ENCODE assay signal across 18 cellular contexts in genomic region chr12:24848941-24849477, GRCh38.
"Had no signal": no experiment of that assay in that cellular context is flagged by ENCODE, and none has a peak within 500 bp of the region (broad histone marks: within the 10 kb centered on the region; RNA-seq: fewer than 3 reads in every experiment).

No MANE protein-coding gene starts in this region.

- H3K27me3 ChIP-seq: colonic mucosa, gastroesophageal sphincter, neural progenitor cell, tibial artery, uterus had no signal

- DNase-seq: activated CD4-positive, alpha-beta T cell treated with anti-CD3 and anti-CD28 coated beads, Interleukin-2, amount 10 ng/mL, durations not matched to agents 7 days and 5 days; activated CD8-positive, alpha-beta T cell treated with anti-CD3 and anti-CD28 coated beads, Interleukin-2, amount 10 ng/mL, durations not matched to agents 7 days and 5 days; activated naive CD4-positive, alpha-beta T cell treated with Interleukin-2 at 50 U/mL for 16 hours; activated naive CD8-positive, alpha-beta T cell treated with anti-CD3 and anti-CD28 coated beads, Interleukin-2, amount 10 ng/mL, durations not matched to agents 7 days and 5 days; activated T-cell treated with anti-CD3 and anti-CD28 coated beads, Interleukin-2, amount 50 U/mL, for 24 hours; colonic mucosa; left ventricle myocardium superior; mucosa of descending colon; naive thymus-derived CD4-positive, alpha-beta T cell; right cardiac atrium; stimulated activated naive CD8-positive, alpha-beta T cell treated with anti-CD3 and anti-CD28 coated beads, Interleukin-15, Interleukin-2, amounts not matched to agents 100 U/mL and 50 U/mL, for 24 hours; T1000; tibial artery; uterus had no signal

- H3K36me3 ChIP-seq: colonic mucosa, gastroesophageal sphincter, prostate gland, tibial artery, uterus had no signal

- H3K9me3 ChIP-seq: colonic mucosa, gastroesophageal sphincter, mucosa of descending colon, prostate gland, tibial artery, uterus had no signal

- H3K4me1 ChIP-seq: colonic mucosa, gastroesophageal sphincter, prostate gland, tibial artery, uterus had no signal

- H3K4me3 ChIP-seq: colonic mucosa, gastroesophageal sphincter, mucosa of descending colon, neural progenitor cell, prostate gland, skin epidermis, tibial artery, uterus had no signal

- H3K27ac ChIP-seq: colonic mucosa, gastroesophageal sphincter, neural progenitor cell, prostate gland, skin epidermis, tibial artery, uterus had no signal

- ATAC-seq: activated CD8-positive, alpha-beta T cell treated with anti-CD3 and anti-CD28 coated beads, Interleukin-2, amount 10 ng/mL, durations not matched to agents 7 days and 5 days; gastroesophageal sphincter; left ventricle myocardium superior; mucosa of descending colon; naive thymus-derived CD4-positive, alpha-beta T cell; stimulated activated naive CD8-positive, alpha-beta T cell treated with anti-CD3 and anti-CD28 coated beads, Interleukin-15, Interleukin-2, amounts not matched to agents 100 U/mL and 50 U/mL, for 24 hours had no signal
